In genomic region chr12:12611512-12612306, GRCh38 we compare ENCODE assay signal across 8 cellular contexts. TPM values are rescaled to one million over a fixed set of nuclear protein-coding genes. Genes with fewer than 3 reads are reported as not detected.
A peak's percentile ranks its signal among the peaks of the same experiment; 100 is the strongest.
DNase-seq lines count a peak whose midpoint lies in the region; TF ChIP-seq lines count a peak whose summit lies in the region.

TSS of gene CREBL2 (plus strand) at chr12:12611876. CDS start at chr12:12612173, 297 bp downstream.

- DNase-seq in GM03348 (ENCODE audit: low spot score) (peak; percentile 93), MV-4-11 (lab: John Stamatoyannopoulos, UW) (peak; percentile 89), SK-N-MC (ENCODE audit: low read depth, low spot score) (peak; percentile 75), globus pallidus (ENCODE audit: low spot score) (peak; percentile 96), nucleus accumbens (lab: John Stamatoyannopoulos, UW) (peak; percentile 42 to 96 (median 90)), suprapubic skin (ENCODE audit: low spot score in 2 of 2) (peak; percentile 95 to 97)

- POLR2A ChIA-PET in HEK293 (lab: Yijun Ruan, JAX): interaction anchor here (0.6 to 1.2 kb wide), 6 partner anchors 17 to 344 kb away, joined by 3 to 4 read pairs (median 3); no protein-coding TSS in a partner anchor

- peaks cover 71% of the 10 kb centered on the region for H3K4me1 Mint-ChIP-seq in activated naive CD4-positive, alpha-beta T cell treated with anti-CD3 and anti-CD28 coated beads, Interleukin-2, amount 50 U/mL, for 24 hours

- peak; percentile 12 for TF ChIP-seq EP300 in suprapubic skin (IDR thresholded peaks at IDR 0.05)

- under 1% methylated on average over 19 of the region's 51 CpGs for WGBS in suprapubic skin

- H3K4me1 ChIP-seq in HEK293 (ENCODE audit: control insufficient read depth, insufficient read depth, low read length) (peaks cover 5% of the 10 kb centered on the region), suprapubic skin (peaks cover 39% of the 10 kb centered on the region)

- H3K36me3 ChIP-seq in HEK293 (ENCODE audit: control insufficient read depth in 2 of 2, insufficient read depth in 1 of 2, low read length in 2 of 2): peaks cover 4 to 10% of the 10 kb centered on the region in 2 experiments; a peak in 2 of 3 replicates
- H3K36me3 ChIP-seq in SK-N-MC (ENCODE audit: insufficient read depth, low read length): no peaks in the 10 kb centered on the region
- no peaks in the 10 kb centered on the region for H3K36me3 ChIP-seq in suprapubic skin

- no peaks in the 10 kb centered on the region for H3K27me3 ChIP-seq in suprapubic skin

- peak in 1 of 2 donors; percentile 71 for TF ChIP-seq POLR2A in suprapubic skin (IDR thresholded peaks at IDR 0.05)

- H3K36me3 Mint-ChIP-seq in activated naive CD4-positive, alpha-beta T cell treated with anti-CD3 and anti-CD28 coated beads, Interleukin-2, amount 50 U/mL, for 24 hours: peaks cover 4% of the 10 kb centered on the region

- H3K27me3 Mint-ChIP-seq in activated naive CD4-positive, alpha-beta T cell treated with anti-CD3 and anti-CD28 coated beads, Interleukin-2, amount 50 U/mL, for 24 hours: no peaks in the 10 kb centered on the region

- peak within 1 kb of the TSS; percentile 91 for H3K4me3 ChIP-seq in HEK293 (ENCODE audit: low read depth, low read length)
- peak within 1 kb of the TSS; percentile 98 for H3K4me3 ChIP-seq in SK-N-MC
- H3K4me3 ChIP-seq in suprapubic skin: peak within 1 kb of the TSS; percentile 64

- H3K27ac ChIP-seq in HEK293 (ENCODE audit: extremely low read depth, low read depth, low read length) (peak within 1 kb of the TSS; percentile 90), SK-N-MC (peak within 1 kb of the TSS; percentile 98), suprapubic skin (peak within 1 kb of the TSS; percentile 90)

- peak within 1 kb of the TSS; percentile 90 for H3K4me3 Mint-ChIP-seq in activated naive CD4-positive, alpha-beta T cell treated with anti-CD3 and anti-CD28 coated beads, Interleukin-2, amount 50 U/mL, for 24 hours

- H3K9me3 Mint-ChIP-seq in activated naive CD4-positive, alpha-beta T cell treated with anti-CD3 and anti-CD28 coated beads, Interleukin-2, amount 50 U/mL, for 24 hours: no peaks in the 10 kb centered on the region

- CTCF ChIA-PET in HEK293 (lab: Yijun Ruan, JAX): interaction anchor here (0.8 kb wide), 1 partner anchor 43 kb away, joined by 4 read pairs; no protein-coding TSS in a partner anchor

- peak within 1 kb of the TSS; percentile 99 for H3K27ac Mint-ChIP-seq in activated naive CD4-positive, alpha-beta T cell treated with anti-CD3 and anti-CD28 coated beads, Interleukin-2, amount 50 U/mL, for 24 hours

- TF ChIP-seq CTCF in HEK293 (tag by site-specific recombination; IDR thresholded peaks at IDR 0.05) (peak; percentile 41; the same call in 1 of the 2 replicates), suprapubic skin (IDR thresholded peaks at IDR 0.05) (no peak)

- peak within 1 kb of the TSS; percentile 99 for H3K9ac ChIP-seq in SK-N-MC (ENCODE audit: insufficient read length)

- H3K9me3 ChIP-seq in HEK293 (ENCODE audit: control insufficient read depth, insufficient read depth, low read depth, low read length): no peaks in the 10 kb centered on the region
- H3K9me3 ChIP-seq in SK-N-MC (ENCODE audit: low read depth, low read length): no peaks in the 10 kb centered on the region
- no peaks in the 10 kb centered on the region for H3K9me3 ChIP-seq in suprapubic skin

TF ChIP-seq in HEK293, 187 proteins besides CTCF, POLR2A, EP300 and RAD21 (continues in another document):
- TF ChIP-seq PRDM1 (tag by site-specific recombination; IDR thresholded peaks at IDR 0.05) (no peak), ZNF560 (tag by site-specific recombination; IDR thresholded peaks at IDR 0.05; ENCODE audit: borderline replicate concordance) (no peak), ZNF529 (tag by site-specific recombination; IDR thresholded peaks at IDR 0.05; ENCODE audit: insufficient replicate concordance) (no peak), SALL2 (tag by site-specific recombination; IDR thresholded peaks at IDR 0.05; ENCODE audit: borderline replicate concordance) (no peak), ZNF132 (tag by site-specific recombination; IDR thresholded peaks at IDR 0.05; ENCODE audit: borderline replicate concordance) (no peak), ZNF391 (tag by site-specific recombination; IDR thresholded peaks at IDR 0.05; ENCODE audit: borderline replicate concordance, low read depth) (peak; percentile 86; the same call in 1 of the 2 replicates), ZNF530 (tag by site-specific recombination; IDR thresholded peaks at IDR 0.05; ENCODE audit: low read depth) (no peak), ZNF239 (tag by site-specific recombination; IDR thresholded peaks at IDR 0.05) (no peak), ZNF223 (tag by site-specific recombination; IDR thresholded peaks at IDR 0.05) (no peak), TCF7L2 (IDR thresholded peaks at IDR 0.05; ENCODE audit: borderline replicate concordance, low read depth, low read length) (no peak), ZNF792 (tag by site-specific recombination; IDR thresholded peaks at IDR 0.05) (peak; percentile 36; the same call in 1 of the 2 replicates), ZBTB6 (tag by site-specific recombination; IDR thresholded peaks at IDR 0.05) (peak; percentile 93), ZNF2 (tag by site-specific recombination; IDR thresholded peaks at IDR 0.05) (peak; percentile 85), SP2 (tag by site-specific recombination; IDR thresholded peaks at IDR 0.05) (peak; percentile 89), YY1 (tag by site-specific recombination; IDR thresholded peaks at IDR 0.05) (peak; percentile 86), SP3 (tag by site-specific recombination; IDR thresholded peaks at IDR 0.05) (peak; percentile 97), ZNF398 (tag by site-specific recombination; IDR thresholded peaks at IDR 0.05) (peak; percentile 82; the same call in 1 of the 2 replicates), ZNF639 (tag by site-specific recombination; IDR thresholded peaks at IDR 0.05) (peak; percentile 91), ZNF148 (tag by site-specific recombination; IDR thresholded peaks at IDR 0.05; ENCODE audit: borderline replicate concordance) (no peak), ZNF423 (tag by site-specific recombination; IDR thresholded peaks at IDR 0.05) (0 out of 2 replicates have a peak, but pooled peaks have one; percentile 35), ZNF621 (tag by site-specific recombination; IDR thresholded peaks at IDR 0.05) (no peak), SP7 (tag by site-specific recombination; IDR thresholded peaks at IDR 0.05) (peak; percentile 92), KLF10 (tag by site-specific recombination; IDR thresholded peaks at IDR 0.05) (peak; percentile 78)

RNA-seq across cellular contexts. Expression of gene CREBL2, which starts in this region (rescaled TPM):
- total RNA-seq in suprapubic skin: 10 to 100 TPM; 31.0 to 45.6 (median 41.2) TPM

Comparison
In these comparisons a context has a peak if more than half of its experiments do, and no peak if none do; other contexts are left out.
1. Peak in every context shown above with its lines: DNase-seq, H3K4me3 ChIP-seq and H3K27ac ChIP-seq.